In the genomic region with DNA sequence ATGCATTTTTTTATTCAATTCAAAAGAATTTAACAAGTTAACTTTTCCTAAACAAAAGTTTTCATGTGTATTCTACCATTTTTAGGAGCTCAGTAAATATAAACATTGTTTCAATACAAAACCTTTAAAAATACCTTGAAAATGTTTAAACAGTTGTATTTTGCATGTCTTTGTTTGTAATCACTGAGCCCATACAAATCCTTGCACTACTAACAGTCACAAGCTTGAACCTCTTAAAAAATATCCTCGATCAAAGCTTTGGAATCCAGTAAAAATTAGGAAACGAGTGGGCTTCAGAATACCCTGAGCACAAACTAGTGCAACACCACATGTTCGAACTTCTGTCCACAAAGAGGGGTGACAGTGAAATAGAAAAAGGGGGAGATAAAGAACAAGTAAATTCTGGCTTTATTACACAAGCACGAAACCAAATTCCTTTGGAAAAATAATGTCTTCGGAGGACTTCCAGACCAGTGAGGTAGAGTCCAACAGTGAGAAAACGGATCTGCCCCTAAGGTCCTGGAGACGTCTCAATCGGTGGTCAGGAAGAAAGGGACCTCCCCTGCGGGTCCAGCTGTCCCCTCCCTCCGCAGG, we compare ENCODE assay signal across 7 cellular contexts. TPM values are rescaled to one million over a fixed set of nuclear protein-coding genes. Genes with fewer than 3 reads are reported as not detected.
DNase-seq lines count a peak whose midpoint lies in the region; FAIRE-seq and TF ChIP-seq lines count a peak whose summit lies in the region.

No MANE protein-coding gene starts in this region.

- TF ChIP-seq CTCF in WERI-Rb-1 (IDR thresholded peaks at IDR 0.05; ENCODE audit: low read depth, low read length) (no peak), hepatocyte (IDR thresholded peaks at IDR 0.05; ENCODE audit: poor library complexity) (no peak), GM13977 (IDR thresholded peaks at IDR 0.05; ENCODE audit: extremely low read depth, insufficient read depth, missing control alignments) (no peak)

- peak overlapping the region; percentile 82 for H3K4me2 ChIP-seq in hepatocyte

- H4K20me1 ChIP-seq in hepatocyte (ENCODE audit: insufficient read depth, poor library complexity, severe bottlenecking), result no peaks in the 10 kb centered on the region

- 0 out of 2 replicates have a peak overlapping the region, but pooled peaks have one; percentile 12 for H3K27ac ChIP-seq in WERI-Rb-1
- peak overlapping the region; percentile 89 for H3K27ac ChIP-seq in hepatocyte
- peak overlapping the region; percentile 87 to 97 for H3K27ac ChIP-seq in small intestine (ENCODE audit: low read depth in 1 of 2, low read length in 1 of 2)

- in situ Hi-C loops in HAP-1 (cut with MboI; ENCODE audit: low sequenced_read_pairs) (no loop called here), GM13977 (cut with MboI; ENCODE audit: low pct_unique_long_range_greater_than_20kb, low sequenced_read_pairs, unreplicated experiment) (loop anchor here (25.0 kb wide), 1 partner anchor 472 kb away; no protein-coding TSS in a partner anchor)

- DNase-seq in HAP-1 (ENCODE audit: low spot score in 2 of 2), result no peak
- DNase-seq in WERI-Rb-1, result no peak
- no peak for DNase-seq in hepatocyte (ENCODE audit: low spot score)
- no peak for DNase-seq in small intestine
- no peak for DNase-seq in KG1 (lab: John Stamatoyannopoulos, UW)
- no peak for DNase-seq in GM13977 (ENCODE audit: low spot score)
- no peak for DNase-seq in DMS79 (lab: John Stamatoyannopoulos, UW)

- H3K27me3 ChIP-seq in HAP-1 (ENCODE audit: low read depth), result peaks cover 4% of the 10 kb centered on the region; the same call in 1 of the 2 replicates
- H3K27me3 ChIP-seq in WERI-Rb-1 (ENCODE audit: insufficient read depth, low read depth, severe bottlenecking), result no peaks in the 10 kb centered on the region
- no peaks in the 10 kb centered on the region for H3K27me3 ChIP-seq in hepatocyte
- no peaks in the 10 kb centered on the region for H3K27me3 ChIP-seq in small intestine (ENCODE audit: control insufficient read depth in 2 of 2, insufficient read depth in 2 of 2, low read length in 2 of 2)

- WGBS in hepatocyte (ENCODE audit: low lambda C conversion rate, missing lambda C conversion rate), result 9% methylated on average over 10 of the region's 10 CpGs
- 2 to 5% (median 2%) methylated on average over 10 of the region's 10 CpGs for WGBS in small intestine, 3 donors

- H3K9me2 ChIP-seq in hepatocyte (replicated peaks; ENCODE audit: insufficient read depth), result no peaks in the 10 kb centered on the region

- H2AFZ ChIP-seq in hepatocyte, result peak overlapping the region; percentile 62

- H3K4me3 ChIP-seq in HAP-1, result peak overlapping the region; percentile 54
- H3K4me3 ChIP-seq in WERI-Rb-1 (ENCODE audit: low read depth, low read length), result peak overlapping the region; percentile 60
- H3K4me3 ChIP-seq in hepatocyte, result peak overlapping the region; percentile 74
- peak overlapping the region; percentile 78 to 95 for H3K4me3 ChIP-seq in small intestine (ENCODE audit: low read depth in 1 of 2, low read length in 2 of 2)

- H3K36me3 ChIP-seq in HAP-1 (replicated peaks), result no peaks in the 10 kb centered on the region
- H3K36me3 ChIP-seq in WERI-Rb-1, result peaks cover 2% of the 10 kb centered on the region; the same call in 1 of the 2 replicates
- H3K36me3 ChIP-seq in hepatocyte (replicated peaks; ENCODE audit: insufficient read depth, low read depth), result no peaks in the 10 kb centered on the region
- H3K36me3 ChIP-seq in small intestine (ENCODE audit: control insufficient read depth in 2 of 2, insufficient read depth in 2 of 2, low read length in 2 of 2), result no peaks in the 10 kb centered on the region

- H3K79me2 ChIP-seq in hepatocyte, result peaks cover 17% of the 10 kb centered on the region

- FAIRE-seq in small intestine (lab: Jason Lieb, UNC), result peak; percentile 41

- H3K4me1 ChIP-seq in HAP-1 (peaks cover 10% of the 10 kb centered on the region), hepatocyte (ENCODE audit: insufficient read depth) (peaks cover 23% of the 10 kb centered on the region), small intestine (ENCODE audit: control insufficient read depth in 2 of 2, insufficient read depth in 1 of 2, low read depth in 1 of 2, low read length in 1 of 2) (peaks cover 2 to 7% of the 10 kb centered on the region in 2 donors)

- H3K9me3 ChIP-seq in HAP-1 (no peaks in the 10 kb centered on the region), WERI-Rb-1 (ENCODE audit: severe bottlenecking) (no peaks in the 10 kb centered on the region), hepatocyte (ENCODE audit: low read depth) (no peaks in the 10 kb centered on the region), small intestine (ENCODE audit: control insufficient read depth, low read depth) (no peaks in the 10 kb centered on the region)

RNA-seq across cellular contexts. Expression of a gene that starts 1.5 kb away (rescaled TPM):
- total RNA-seq in hepatocyte, result 17.1 and 24.3 TPM in 2 replicates
- 14.8 and 17.0 TPM in 2 replicates for polyA plus RNA-seq in hepatocyte
- 10 to 100 TPM in 1 of 3 donors, 1 to 10 TPM in 2; 5.1 to 14.7 (median 9.7) TPM for polyA plus RNA-seq in small intestine

Comparison
In these comparisons a context has a peak if more than half of its experiments do, and no peak if none do; other contexts are left out.
1. H3K27ac ChIP-seq: peak in every context shown above with its lines; median percentile 92 in small intestine; 89 in hepatocyte; 12 in WERI-Rb-1.